In the genomic region with DNA sequence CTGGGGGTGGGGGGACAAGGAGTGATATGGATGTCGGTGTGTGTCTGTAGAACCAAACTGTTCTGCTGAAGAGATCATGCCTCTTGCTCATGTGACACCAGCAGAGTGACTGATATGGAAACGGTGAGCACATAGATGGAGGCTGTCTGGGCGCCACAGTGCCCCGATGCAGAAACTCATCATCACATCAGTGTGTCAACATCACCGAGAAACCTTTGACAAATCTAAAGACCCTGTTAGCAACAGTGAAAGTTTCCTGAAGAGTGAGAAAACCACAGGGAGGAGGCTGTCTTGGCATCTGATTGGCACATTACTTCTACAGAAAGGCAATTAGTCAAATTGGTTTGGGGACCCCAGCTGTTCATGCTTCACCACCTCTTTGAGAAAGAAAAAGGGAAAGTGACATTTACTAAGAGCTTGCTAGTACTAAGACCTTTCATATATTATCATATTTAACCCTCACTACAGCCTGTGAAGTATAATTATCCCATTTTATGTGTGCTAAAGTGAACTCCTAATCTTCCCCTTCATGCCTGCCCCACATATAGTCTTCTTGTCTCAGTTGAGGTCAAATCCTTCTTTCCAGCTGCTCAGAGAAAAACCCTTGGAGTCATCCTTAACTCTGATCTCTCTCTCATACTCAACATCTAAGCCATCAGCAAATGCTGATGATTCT, we compare ENCODE assay signal across 9 cellular contexts.
DNase-seq lines count a peak whose midpoint lies in the region; ATAC-seq lines count a peak whose summit lies in the region.
"Had no signal": no experiment of that assay in that cellular context is flagged by ENCODE, and none has a peak within 500 bp of the region (broad histone marks: within the 10 kb centered on the region; RNA-seq: fewer than 3 reads in every experiment).

No MANE protein-coding gene starts in this region.

- H3K4me3 Mint-ChIP-seq in activated T-cell treated with anti-CD3 and anti-CD28 coated beads, Interleukin-2, amount 50 U/mL, for 24 hours = peak overlapping the region; percentile 55

- no peaks in the 10 kb centered on the region for H3K27me3 Mint-ChIP-seq in activated T-cell treated with anti-CD3 and anti-CD28 coated beads, Interleukin-2, amount 50 U/mL, for 24 hours

- H3K27ac Mint-ChIP-seq in activated T-cell treated with anti-CD3 and anti-CD28 coated beads, Interleukin-2, amount 50 U/mL, for 24 hours = peak overlapping the region; percentile 93

- peaks cover 96% of the 10 kb centered on the region for H3K4me1 Mint-ChIP-seq in activated T-cell treated with anti-CD3 and anti-CD28 coated beads, Interleukin-2, amount 50 U/mL, for 24 hours (ENCODE audit: low read depth)

- no peaks in the 10 kb centered on the region for H3K9me3 Mint-ChIP-seq in activated T-cell treated with anti-CD3 and anti-CD28 coated beads, Interleukin-2, amount 50 U/mL, for 24 hours

- DNase-seq in activated CD4-positive, CD25-positive, alpha-beta regulatory T cell treated with anti-CD3 and anti-CD28 coated beads, Interleukin-2, amount 50 U/mL, for 72 hours = no peak
- peak; percentile 74 for DNase-seq in activated T-cell treated with anti-CD3 and anti-CD28 coated beads, Interleukin-2, amount 50 U/mL, for 24 hours
- DNase-seq in stimulated activated CD8-positive, alpha-beta memory T cell treated with anti-CD3 and anti-CD28 coated beads, Interleukin-4, amount 100 ng/mL, for 48 hours = peak; percentile 78
- DNase-seq in SKM-1 treated with dmso at 0.1 percent for 144 hours (lab: John Stamatoyannopoulos, UW; ENCODE audit: unreplicated experiment) (no peak), inferior parietal cortex (ENCODE audit: extremely low spot score) (no peak), T1000 (lab: John Stamatoyannopoulos, UW) (no peak)

- ATAC-seq in activated CD4-positive, CD25-positive, alpha-beta regulatory T cell treated with anti-CD3 and anti-CD28 coated beads, Interleukin-2, amount 50 U/mL, for 24 hours = peak; percentile 83 to 85
- ATAC-seq in HG03280 (IDR thresholded peaks at IDR 0.05; ENCODE audit: unreplicated experiment) = peak; percentile 31
- ATAC-seq: A549 had no signal

- no peaks in the 10 kb centered on the region for H3K36me3 Mint-ChIP-seq in activated T-cell treated with anti-CD3 and anti-CD28 coated beads, Interleukin-2, amount 50 U/mL, for 24 hours (ENCODE audit: low read depth)

Comparison
In these comparisons a context has a peak if more than half of its experiments do, and no peak if none do; other contexts are left out.
1. DNase-seq: peak in activated T-cell treated with anti-CD3 and anti-CD28 coated beads, Interleukin-2, amount 50 U/mL, for 24 hours (single experiment) and stimulated activated CD8-positive, alpha-beta memory T cell treated with anti-CD3 and anti-CD28 coated beads, Interleukin-4, amount 100 ng/mL, for 48 hours (single experiment); none in activated CD4-positive, CD25-positive, alpha-beta regulatory T cell treated with anti-CD3 and anti-CD28 coated beads, Interleukin-2, amount 50 U/mL, for 72 hours (single experiment), SKM-1 treated with dmso at 0.1 percent for 144 hours (single experiment), inferior parietal cortex (single experiment) and T1000 (single experiment).